Comparison of ENCODE assay signal across 11 cellular contexts in genomic region chr11:955154-956049, GRCh38. TPM values are rescaled to one million over a fixed set of nuclear protein-coding genes. Genes with fewer than 3 reads are reported as not detected.
DNase-seq lines count a peak whose midpoint lies in the region; ATAC-seq and TF ChIP-seq lines count a peak whose summit lies in the region.
"Had no signal": no experiment of that assay in that cellular context is flagged by ENCODE, and none has a peak within 500 bp of the region (broad histone marks: within the 10 kb centered on the region; RNA-seq: fewer than 3 reads in every experiment).

No MANE protein-coding gene starts in this region.

- peak; percentile 3 for DNase-seq in NCI-H2171 treated with DMSO at 0.1 percent for 48 hours (lab: John Stamatoyannopoulos, UW)
- no peak for DNase-seq in NCI-H2171 (lab: John Stamatoyannopoulos, UW)
- DNase-seq in neuronal stem cell (ENCODE audit: low spot score): no peak
- DNase-seq in esophagus muscularis mucosa (ENCODE audit: extremely low spot score): no peak
- DNase-seq: 8988T, OCI-M1, WERI-Rb-1 had no signal

- H3K27me3 ChIP-seq in Loucy (ENCODE audit: insufficient read depth, low read length, poor library complexity, severe bottlenecking) (no peaks in the 10 kb centered on the region), ectodermal cell (ENCODE audit: control insufficient read depth, insufficient read depth, low read length, poor library complexity, severe bottlenecking) (no peaks in the 10 kb centered on the region), neuronal stem cell (ENCODE audit: control insufficient read depth in 3 of 3, insufficient read depth in 3 of 3, low read depth in 1 of 3, low read length in 3 of 3) (no peaks in the 10 kb centered on the region), esophagus muscularis mucosa (no peaks in the 10 kb centered on the region)

- 83 to 86% methylated on average over 15 of the region's 15 CpGs for WGBS in ectodermal cell, 2 experiments
- WGBS in neuronal stem cell (ENCODE audit: extremely low coverage in 2 of 2, insufficient read length in 2 of 2, insufficient replicate concordance in 1 of 2), 2 donors: no CpG with 5 or more reads among the region's 15 CpGs
- WGBS in esophagus muscularis mucosa: 80% methylated on average over 15 of the region's 15 CpGs

- no peak overlapping the region for H2BK15ac ChIP-seq in neuronal stem cell (ENCODE audit: low read length)

- H2AFZ ChIP-seq in Loucy (ENCODE audit: low read length): no peak overlapping the region
- H2AFZ ChIP-seq in neuronal stem cell (ENCODE audit: low read length): no peak overlapping the region

- H3K27ac ChIP-seq in ectodermal cell (ENCODE audit: insufficient read depth, low read depth, low read length, poor library complexity, severe bottlenecking) (peak overlapping the region; percentile 29), neuronal stem cell (replicated peaks; ENCODE audit: low read length) (peak overlapping the region; percentile 5), esophagus muscularis mucosa (replicated peaks in 1 of 4) (no peak overlapping the region)
- H3K27ac ChIP-seq: WERI-Rb-1 had no signal

- no peak overlapping the region for H2AK5ac ChIP-seq in neuronal stem cell (ENCODE audit: low read depth, low read length)

- H2BK5ac ChIP-seq in neuronal stem cell (ENCODE audit: low read length): no peak overlapping the region

- H4K20me1 ChIP-seq in Loucy (ENCODE audit: insufficient read depth, low read length, poor library complexity, severe bottlenecking): peaks cover 32% of the 10 kb centered on the region

- intact Hi-C loops in esophagus muscularis mucosa (cut with DNase I): no loop called here

- H3K4me2 ChIP-seq in Loucy (ENCODE audit: low read depth, low read length, poor library complexity, severe bottlenecking) (peak overlapping the region; percentile 26), neuronal stem cell (ENCODE audit: insufficient read depth, low read length, poor library complexity, severe bottlenecking) (no peak overlapping the region)

- H3K18ac ChIP-seq in neuronal stem cell (ENCODE audit: low read length): no peak overlapping the region

- H3K4me1 ChIP-seq in Loucy (ENCODE audit: insufficient read depth, low read length, poor library complexity, severe bottlenecking) (peaks cover 15% of the 10 kb centered on the region), ectodermal cell (ENCODE audit: control insufficient read depth, insufficient read depth, low read length) (peaks cover 20% of the 10 kb centered on the region), neuronal stem cell (ENCODE audit: control insufficient read depth in 2 of 2, insufficient read depth in 1 of 2, low read depth in 1 of 2, low read length in 2 of 2) (peaks cover 21 to 22% of the 10 kb centered on the region in 2 donors), esophagus muscularis mucosa (peaks cover 0 to 52% (median 32%) of the 10 kb centered on the region in 4 donors)

- no peak overlapping the region for H3K14ac ChIP-seq in neuronal stem cell (ENCODE audit: low read length)

- H3K79me1 ChIP-seq in neuronal stem cell (ENCODE audit: low read depth, low read length): peaks cover 14% of the 10 kb centered on the region

- H3K36me3 ChIP-seq in Loucy (ENCODE audit: insufficient read depth, low read length): peaks cover 34% of the 10 kb centered on the region; the same call in 1 of the 2 replicates
- no peaks in the 10 kb centered on the region for H3K36me3 ChIP-seq in ectodermal cell (ENCODE audit: control insufficient read depth, insufficient read depth, low read length)
- peaks cover 8 to 36% of the 10 kb centered on the region in 2 donors for H3K36me3 ChIP-seq in neuronal stem cell (replicated peaks in 1 of 2; ENCODE audit: control insufficient read depth in 2 of 2, insufficient read depth in 2 of 2, low read length in 2 of 2)
- peaks cover 9 to 39% (median 21%) of the 10 kb centered on the region in 4 donors for H3K36me3 ChIP-seq in esophagus muscularis mucosa

- no peak for TF ChIP-seq CTCF in Loucy (conservative IDR thresholded peaks at IDR 0.05; ENCODE audit: low read length)
- no peak for TF ChIP-seq CTCF in esophagus muscularis mucosa (IDR thresholded peaks at IDR 0.05)

- no peak overlapping the region for H3K4me3 ChIP-seq in Loucy (ENCODE audit: low read length, poor library complexity, severe bottlenecking)
- H3K4me3 ChIP-seq in ectodermal cell (ENCODE audit: insufficient read depth, low read depth, low read length): no peak overlapping the region
- no peak overlapping the region for H3K4me3 ChIP-seq in neuronal stem cell (ENCODE audit: low read length in 2 of 2)
- H3K4me3 ChIP-seq in esophagus muscularis mucosa: no peak overlapping the region

- no peak for TF ChIP-seq EP300 in esophagus muscularis mucosa (IDR thresholded peaks at IDR 0.05)

- peaks cover 80% of the 10 kb centered on the region for H3K79me2 ChIP-seq in Loucy (ENCODE audit: insufficient read depth, low read length)

- no peak overlapping the region for H4K8ac ChIP-seq in neuronal stem cell (ENCODE audit: low read depth, low read length)

- no peak for TF ChIP-seq POLR2A in esophagus muscularis mucosa (IDR thresholded peaks at IDR 0.05; ENCODE audit: low read depth)

- H3K9me2 ChIP-seq in Loucy (replicated peaks; ENCODE audit: low read depth, low read length): no peaks in the 10 kb centered on the region

- no peak overlapping the region for H3K4ac ChIP-seq in neuronal stem cell (ENCODE audit: low read length)

- H4K91ac ChIP-seq in neuronal stem cell (ENCODE audit: low read depth, low read length, poor library complexity): no peak overlapping the region

- no peak overlapping the region for H2BK12ac ChIP-seq in neuronal stem cell (ENCODE audit: low read length)

- H3K9me3 ChIP-seq in Loucy (ENCODE audit: insufficient read depth, low read depth, low read length) (no peaks in the 10 kb centered on the region), ectodermal cell (ENCODE audit: control insufficient read depth, low read length) (no peaks in the 10 kb centered on the region), neuronal stem cell (replicated peaks in 1 of 2; ENCODE audit: control insufficient read depth in 2 of 2, insufficient read depth in 1 of 2, low read depth in 1 of 2, low read length in 2 of 2) (no peaks in the 10 kb centered on the region), esophagus muscularis mucosa (no peaks in the 10 kb centered on the region)

- ATAC-seq in GM21526 (IDR thresholded peaks at IDR 0.05; ENCODE audit: low FRiP score, unreplicated experiment) (no peak), GM19328 (IDR thresholded peaks at IDR 0.05; ENCODE audit: unreplicated experiment) (no peak)

- no peak overlapping the region for H3K9ac ChIP-seq in Loucy (ENCODE audit: low read depth, low read length, poor library complexity, severe bottlenecking)
- H3K9ac ChIP-seq in neuronal stem cell (ENCODE audit: low read depth, low read length, poor library complexity): peak overlapping the region; percentile 55

- H3F3A ChIP-seq in Loucy (ENCODE audit: low read depth): no peaks in the 10 kb centered on the region

- H3K23ac ChIP-seq in neuronal stem cell (ENCODE audit: low read depth, low read length, poor library complexity): no peak overlapping the region

- no peak overlapping the region for H2BK120ac ChIP-seq in neuronal stem cell (ENCODE audit: low read depth, low read length)

RNA-seq across cellular contexts. Expression of gene AP2A2, which starts 29.7 kb away (rescaled TPM):
- 78.9 TPM for polyA plus RNA-seq in ectodermal cell (2013, experiment 1 of 4)
- 89.4 TPM for polyA plus RNA-seq in ectodermal cell (2013, experiment 2 of 4)
- 58.3 TPM for polyA plus RNA-seq in ectodermal cell (2013, experiment 3 of 4)
- polyA plus RNA-seq in ectodermal cell (2013, experiment 4 of 4): 65.9 TPM
- polyA plus RNA-seq in neuronal stem cell (2013, experiment 1 of 2): 49.2 TPM
- polyA plus RNA-seq in neuronal stem cell (2013, experiment 2 of 2): 52.4 TPM
- total RNA-seq in esophagus muscularis mucosa: 10 to 100 TPM; 49.5 to 82.6 (median 72.2) TPM

RNA-seq across cellular contexts. Expression of gene CHID1, which starts 44.8 kb away (rescaled TPM):
- 78.5 TPM for polyA plus RNA-seq in ectodermal cell (2013, experiment 1 of 4)
- polyA plus RNA-seq in ectodermal cell (2013, experiment 2 of 4): 85.8 TPM
- polyA plus RNA-seq in ectodermal cell (2013, experiment 3 of 4): 61.2 TPM
- polyA plus RNA-seq in ectodermal cell (2013, experiment 4 of 4): 65.1 TPM
- polyA plus RNA-seq in neuronal stem cell (2013, experiment 1 of 2): 42.0 TPM
- polyA plus RNA-seq in neuronal stem cell (2013, experiment 2 of 2): 43.9 TPM
- 10 to 100 TPM; 37.4 to 55.4 (median 47.2) TPM for total RNA-seq in esophagus muscularis mucosa

Comparison
In these comparisons a context has a peak if more than half of its experiments do, and no peak if none do; other contexts are left out.
1. H3K27ac ChIP-seq: peak in ectodermal cell (single experiment) and neuronal stem cell (single experiment); none in esophagus muscularis mucosa (0 of 4).